Comparison of ENCODE assay signal across 9 cellular contexts in genomic region chr19:4636761-4637160, GRCh38. TPM values are rescaled to one million over a fixed set of nuclear protein-coding genes. Genes with fewer than 3 reads are reported as not detected.
DNase-seq lines count a peak whose midpoint lies in the region; ATAC-seq and TF ChIP-seq lines count a peak whose summit lies in the region.
"Had no signal": no experiment of that assay in that cellular context is flagged by ENCODE, and none has a peak within 500 bp of the region (broad histone marks: within the 10 kb centered on the region; RNA-seq: fewer than 3 reads in every experiment).

No MANE protein-coding gene starts in this region.

- H3K27ac Mint-ChIP-seq in activated CD4-positive, alpha-beta memory T cell treated with anti-CD3 and anti-CD28 coated beads, Interleukin-2, amount 10 ng/mL, durations not matched to agents 7 days and 5 days: peak overlapping the region; percentile 40
- no peak overlapping the region for H3K27ac Mint-ChIP-seq in activated CD4-positive, alpha-beta memory T cell treated with anti-CD3 and anti-CD28 coated beads for 36 hours
- H3K27ac Mint-ChIP-seq in stimulated activated effector memory CD8-positive, alpha-beta T cell treated with anti-CD3 and anti-CD28 coated beads, Interleukin-12 subunit alpha, Interleukin-12 subunit beta, amount 100 ng/mL, for 72 hours: peak overlapping the region; percentile 67

- H3F3A ChIP-seq in SU-DHL-6 (ENCODE audit: insufficient read depth): peaks cover 10% of the 10 kb centered on the region; the same call in 1 of the 2 replicates

- no peaks in the 10 kb centered on the region for H4K20me1 ChIP-seq in SU-DHL-6 (ENCODE audit: low read depth, low read length)

- H3K27me3 ChIP-seq in SU-DHL-6 (ENCODE audit: low read length): no peaks in the 10 kb centered on the region
- no peaks in the 10 kb centered on the region for H3K27me3 ChIP-seq in brain microvascular endothelial cell (replicated peaks)

- peak overlapping the region; percentile 93 for H2AFZ ChIP-seq in SU-DHL-6 (ENCODE audit: low read depth, low read length, severe bottlenecking)

- in situ Hi-C loops in brain microvascular endothelial cell (cut with HindIII; ENCODE audit: low pct_ligation_motif_present, low sequenced_read_pairs): no loop called here

- no peaks in the 10 kb centered on the region for H3K36me3 Mint-ChIP-seq in activated CD4-positive, alpha-beta memory T cell treated with anti-CD3 and anti-CD28 coated beads, Interleukin-2, amount 10 ng/mL, durations not matched to agents 7 days and 5 days (ENCODE audit: low read depth)
- H3K36me3 Mint-ChIP-seq in activated CD4-positive, alpha-beta memory T cell treated with anti-CD3 and anti-CD28 coated beads for 36 hours: no peaks in the 10 kb centered on the region
- H3K36me3 Mint-ChIP-seq in stimulated activated effector memory CD8-positive, alpha-beta T cell treated with anti-CD3 and anti-CD28 coated beads, Interleukin-12 subunit alpha, Interleukin-12 subunit beta, amount 100 ng/mL, for 72 hours: peaks cover 11% of the 10 kb centered on the region

- no peaks in the 10 kb centered on the region for H3K9me3 ChIP-seq in SU-DHL-6 (ENCODE audit: insufficient read depth, low read length)

- no peak overlapping the region for H3K27ac ChIP-seq in SU-DHL-6 (ENCODE audit: low read depth, low read length)
- no peak overlapping the region for H3K27ac ChIP-seq in brain microvascular endothelial cell

- peak overlapping the region; percentile 68 for H3K4me2 ChIP-seq in SU-DHL-6 (ENCODE audit: low read depth, low read length, poor library complexity, severe bottlenecking)

- DNase-seq in activated CD4-positive, alpha-beta memory T cell treated with anti-CD3 and anti-CD28 coated beads, Interleukin-2, amount 10 ng/mL, durations not matched to agents 7 days and 5 days: no peak
- DNase-seq in activated CD4-positive, alpha-beta memory T cell treated with anti-CD3 and anti-CD28 coated beads for 36 hours: no peak
- DNase-seq in foreskin fibroblast (no peak), brain microvascular endothelial cell (no peak), GOT3 (lab: John Stamatoyannopoulos, UW) (no peak), DMS153 treated with DMSO at 0.1 percent for 48 hours (lab: John Stamatoyannopoulos, UW; ENCODE audit: unreplicated experiment) (no peak)
- DNase-seq in stimulated activated effector memory CD8-positive, alpha-beta T cell treated with anti-CD3 and anti-CD28 coated beads, Interleukin-12 subunit alpha, Interleukin-12 subunit beta, amount 100 ng/mL, for 72 hours (ENCODE audit: low spot score in 2 of 2): no peak
- DNase-seq: cortex of kidney had no signal

- POLR2A ChIA-PET in activated CD4-positive, alpha-beta memory T cell treated with anti-CD3 and anti-CD28 coated beads, Interleukin-2, amount 10 ng/mL, durations not matched to agents 7 days and 5 days (lab: Charles Lee): interaction anchor here (1.3 kb wide), 1 partner anchor 71 kb away, joined by 3 read pairs; no protein-coding TSS in a partner anchor
- POLR2A ChIA-PET in activated CD4-positive, alpha-beta memory T cell treated with anti-CD3 and anti-CD28 coated beads for 36 hours (lab: Charles Lee): interaction anchor here (1.0 kb wide), 1 partner anchor 32 kb away, joined by 5 read pairs; no protein-coding TSS in a partner anchor

- peaks cover 2% of the 10 kb centered on the region for H3K27me3 Mint-ChIP-seq in activated CD4-positive, alpha-beta memory T cell treated with anti-CD3 and anti-CD28 coated beads, Interleukin-2, amount 10 ng/mL, durations not matched to agents 7 days and 5 days
- no peaks in the 10 kb centered on the region for H3K27me3 Mint-ChIP-seq in activated CD4-positive, alpha-beta memory T cell treated with anti-CD3 and anti-CD28 coated beads for 36 hours

- no peaks in the 10 kb centered on the region for H3K9me2 ChIP-seq in SU-DHL-6 (replicated peaks; ENCODE audit: insufficient read depth, low read length)

- H3K9ac ChIP-seq in SU-DHL-6 (ENCODE audit: low read length): peak overlapping the region; percentile 52

- peaks cover 51% of the 10 kb centered on the region for H3K4me1 Mint-ChIP-seq in activated CD4-positive, alpha-beta memory T cell treated with anti-CD3 and anti-CD28 coated beads, Interleukin-2, amount 10 ng/mL, durations not matched to agents 7 days and 5 days
- H3K4me1 Mint-ChIP-seq in activated CD4-positive, alpha-beta memory T cell treated with anti-CD3 and anti-CD28 coated beads for 36 hours (ENCODE audit: low read depth): peaks cover 29% of the 10 kb centered on the region
- H3K4me1 Mint-ChIP-seq in stimulated activated effector memory CD8-positive, alpha-beta T cell treated with anti-CD3 and anti-CD28 coated beads, Interleukin-12 subunit alpha, Interleukin-12 subunit beta, amount 100 ng/mL, for 72 hours: peaks cover 51% of the 10 kb centered on the region

- H3K4me3 ChIP-seq in SU-DHL-6 (ENCODE audit: insufficient read depth, low read length, poor library complexity, severe bottlenecking): no peak overlapping the region
- peak overlapping the region; percentile 43 to 53 for H3K4me3 ChIP-seq in foreskin fibroblast (ENCODE audit: low read depth in 1 of 2, low read length in 2 of 2)
- no peak overlapping the region for H3K4me3 ChIP-seq in brain microvascular endothelial cell (ENCODE audit: low read depth, low read length)

- H3K4me3 Mint-ChIP-seq in activated CD4-positive, alpha-beta memory T cell treated with anti-CD3 and anti-CD28 coated beads, Interleukin-2, amount 10 ng/mL, durations not matched to agents 7 days and 5 days: no peak overlapping the region
- no peak overlapping the region for H3K4me3 Mint-ChIP-seq in activated CD4-positive, alpha-beta memory T cell treated with anti-CD3 and anti-CD28 coated beads for 36 hours
- peak overlapping the region; percentile 44 for H3K4me3 Mint-ChIP-seq in stimulated activated effector memory CD8-positive, alpha-beta T cell treated with anti-CD3 and anti-CD28 coated beads, Interleukin-12 subunit alpha, Interleukin-12 subunit beta, amount 100 ng/mL, for 72 hours

- intact Hi-C loops in activated CD4-positive, alpha-beta memory T cell treated with anti-CD3 and anti-CD28 coated beads for 36 hours (cut with micrococcal nuclease): loop anchor here (2.0 to 5.0 kb wide), 2 partner anchors 60 to 164 kb away; partner anchors contain the start of gene HDGFL2

- no peaks in the 10 kb centered on the region for H3K9me3 Mint-ChIP-seq in activated CD4-positive, alpha-beta memory T cell treated with anti-CD3 and anti-CD28 coated beads, Interleukin-2, amount 10 ng/mL, durations not matched to agents 7 days and 5 days
- no peaks in the 10 kb centered on the region for H3K9me3 Mint-ChIP-seq in activated CD4-positive, alpha-beta memory T cell treated with anti-CD3 and anti-CD28 coated beads for 36 hours
- H3K9me3 Mint-ChIP-seq in stimulated activated effector memory CD8-positive, alpha-beta T cell treated with anti-CD3 and anti-CD28 coated beads, Interleukin-12 subunit alpha, Interleukin-12 subunit beta, amount 100 ng/mL, for 72 hours: no peaks in the 10 kb centered on the region

- no peak for TF ChIP-seq CTCF in SU-DHL-6 (IDR thresholded peaks at IDR 0.05; ENCODE audit: insufficient read depth, low read length, poor library complexity, severe bottlenecking)
- no peak for TF ChIP-seq CTCF in foreskin fibroblast (IDR thresholded peaks at IDR 0.05; ENCODE audit: low read depth, low read length)
- no peak for TF ChIP-seq CTCF in brain microvascular endothelial cell (IDR thresholded peaks at IDR 0.05; ENCODE audit: low read depth, low read length, missing control alignments)

- peaks cover 14% of the 10 kb centered on the region; the same call in 1 of the 2 replicates for H3K79me2 ChIP-seq in SU-DHL-6 (ENCODE audit: insufficient read depth, low read length)

- CTCF ChIA-PET in activated CD4-positive, alpha-beta memory T cell treated with anti-CD3 and anti-CD28 coated beads, Interleukin-2, amount 10 ng/mL, durations not matched to agents 7 days and 5 days (lab: Charles Lee): interaction anchor here (0.5 to 3.0 kb wide), 28 partner anchors 8 to 1686 kb away, joined by 3 to 29 read pairs (median 4); partner anchors contain the start of genes DPP9, FEM1A and HDGFL2
- CTCF ChIA-PET in activated CD4-positive, alpha-beta memory T cell treated with anti-CD3 and anti-CD28 coated beads for 36 hours (lab: Charles Lee): interaction anchor here (0.7 to 3.5 kb wide), 22 partner anchors 8 to 155 kb away, joined by 3 to 66 read pairs (median 5); partner anchors contain the start of genes FEM1A, MYDGF and SEMA6B

- ATAC-seq in stimulated activated effector memory CD8-positive, alpha-beta T cell treated with anti-CD3 and anti-CD28 coated beads, Interleukin-12 subunit alpha, Interleukin-12 subunit beta, amount 100 ng/mL, for 72 hours: no peak

- H3K36me3 ChIP-seq in SU-DHL-6 (ENCODE audit: low read length): no peaks in the 10 kb centered on the region
- no peaks in the 10 kb centered on the region for H3K36me3 ChIP-seq in brain microvascular endothelial cell (replicated peaks)

RNA-seq across cellular contexts. Expression of gene TNFAIP8L1, which starts 2.6 kb away (rescaled TPM):
- total RNA-seq in activated CD4-positive, alpha-beta memory T cell treated with anti-CD3 and anti-CD28 coated beads, Interleukin-2, amount 10 ng/mL, durations not matched to agents 7 days and 5 days: 10 to 100 TPM; 18.4 to 18.6 TPM
- total RNA-seq in activated CD4-positive, alpha-beta memory T cell treated with anti-CD3 and anti-CD28 coated beads for 36 hours: 10 to 100 TPM; 17.2 to 17.4 TPM

RNA-seq across cellular contexts. Expression of gene MYDGF, which starts 33.4 kb away (rescaled TPM):
- total RNA-seq in activated CD4-positive, alpha-beta memory T cell treated with anti-CD3 and anti-CD28 coated beads, Interleukin-2, amount 10 ng/mL, durations not matched to agents 7 days and 5 days: 10 to 100 TPM; 67.1 to 68.7 TPM
- 10 to 100 TPM; 72.9 to 74.7 TPM for total RNA-seq in activated CD4-positive, alpha-beta memory T cell treated with anti-CD3 and anti-CD28 coated beads for 36 hours

Comparison
In these comparisons a context has a peak if more than half of its experiments do, and no peak if none do; other contexts are left out.
1. H3K4me3 ChIP-seq: peak in foreskin fibroblast (2 of 2); none in SU-DHL-6 (single experiment) and brain microvascular endothelial cell (single experiment).